ENCODE assay signal across 22 cellular contexts in the genomic region with DNA sequence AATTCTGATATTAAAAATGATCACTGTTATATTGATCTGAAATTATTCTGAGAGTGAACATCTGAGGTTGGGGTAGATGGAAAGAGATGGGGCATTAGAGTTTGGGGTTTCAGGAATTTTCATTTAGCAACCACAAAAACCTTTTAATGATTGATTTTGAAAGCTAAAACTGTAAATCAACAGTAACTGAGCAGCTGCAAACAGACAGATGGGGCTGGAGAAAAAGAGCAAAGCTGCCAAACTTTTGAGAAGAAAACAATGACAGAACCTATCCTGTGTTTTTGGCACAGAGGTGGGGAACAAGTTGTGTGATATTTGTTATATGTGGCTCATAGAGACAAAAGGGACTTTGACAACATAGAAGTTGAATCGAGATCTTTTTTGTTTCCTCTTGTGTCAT.
"Had no signal": no experiment of that assay in that cellular context is flagged by ENCODE, and none has a peak within 500 bp of the region (broad histone marks: within the 10 kb centered on the region; RNA-seq: fewer than 3 reads in every experiment).

No MANE protein-coding gene starts in this region.

- H3K36me3 ChIP-seq: heart left ventricle, spleen, transverse colon had no signal

- H3K9ac ChIP-seq: parathyroid adenoma had no signal

- H3K79me2 ChIP-seq: parathyroid adenoma had no signal

- H2AFZ ChIP-seq: parathyroid adenoma had no signal

- H3K9me3 ChIP-seq: heart left ventricle, spleen, testis, transverse colon had no signal

- DNase-seq: activated B cell treated with CpG ODN at 0.5 μM for 24 hours; activated CD4-positive, alpha-beta T cell treated with anti-CD3 and anti-CD28 coated beads, Interleukin-2, amount 50 U/mL, for 1 hour; activated CD8-positive, alpha-beta T cell treated with anti-CD3 and anti-CD28 coated beads for 36 hours; activated gamma-delta T cell treated with Interleukin-2 at 50 U/mL for 16 hours; activated naive CD4-positive, alpha-beta T cell treated with anti-CD3 and anti-CD28 coated beads, Interleukin-2, amount 50 U/mL, for 16 hours; activated T-cell treated with anti-CD3 and anti-CD28 coated beads, Interleukin-2, amount 50 U/mL, for 4 hours; amniotic stem cell; caudate nucleus; endodermal cell; foreskin fibroblast; heart left ventricle; hypothalamus; naive thymus-derived CD4-positive, alpha-beta T cell; nucleus accumbens; right cardiac atrium; spleen; stimulated activated naive CD4-positive, alpha-beta T cell treated with Interleukin-2 at 50 U/mL for 16 hours; testis; transverse colon had no signal

- H3K27me3 ChIP-seq: heart left ventricle, spleen, testis, transverse colon had no signal

- H3K4me1 ChIP-seq: heart left ventricle, parathyroid adenoma, spleen, testis, transverse colon had no signal

- H3K27ac ChIP-seq: heart left ventricle, parathyroid adenoma, spleen, testis, transverse colon had no signal

- ATAC-seq: activated CD8-positive, alpha-beta T cell treated with anti-CD3 and anti-CD28 coated beads for 36 hours; activated T-cell treated with anti-CD3 and anti-CD28 coated beads, Interleukin-2, amount 50 U/mL, for 4 hours; activated T-helper 17 cell treated with anti-CD3 and anti-CD28 coated beads, Interleukin-2, amount 50 U/mL, for 72 hours; esophagus mucosa; heart left ventricle; naive thymus-derived CD4-positive, alpha-beta T cell; right cardiac atrium had no signal

- H3K4me3 ChIP-seq: heart left ventricle, spleen, testis, transverse colon had no signal
